ENCODE assay signal across 8 cellular contexts in the genomic region with DNA sequence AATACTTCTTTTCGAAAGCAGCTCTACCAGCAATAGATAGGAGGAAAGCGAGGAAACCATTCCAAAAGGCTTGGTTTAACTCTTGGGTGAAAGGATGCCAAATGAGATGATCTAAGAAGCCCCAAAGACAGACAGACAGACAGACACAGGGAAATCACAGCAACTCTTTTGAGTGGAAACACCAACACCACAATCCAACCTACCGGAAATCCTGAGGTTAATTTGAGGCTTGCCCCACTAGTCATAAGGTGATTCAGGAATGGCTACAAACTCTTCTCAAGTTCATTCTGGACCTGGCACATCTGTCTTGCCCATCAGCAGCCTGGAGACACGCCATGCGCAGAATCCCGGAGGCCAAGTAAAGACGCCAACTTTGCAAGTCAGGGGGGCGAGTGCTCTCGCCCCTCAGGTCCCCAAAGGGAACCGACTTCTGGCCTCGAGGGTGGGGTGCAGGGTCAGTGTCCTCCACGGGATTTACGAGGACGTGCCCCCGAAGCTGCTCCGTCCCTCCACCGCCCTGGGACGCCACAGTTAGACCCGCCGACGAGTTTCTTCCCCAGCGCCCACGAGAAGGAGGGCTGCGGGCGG. TPM values are rescaled to one million over a fixed set of nuclear protein-coding genes. Genes with fewer than 3 reads are reported as not detected.
DNase-seq lines count a peak whose midpoint lies in the region; ATAC-seq and TF ChIP-seq lines count a peak whose summit lies in the region.

No MANE protein-coding gene starts in this region.

- no peak for TF ChIP-seq CTCF in astrocyte of the cerebellum (IDR thresholded peaks at IDR 0.05; ENCODE audit: low read depth, low read length, missing control alignments)
- TF ChIP-seq CTCF in gastrocnemius medialis (IDR thresholded peaks at IDR 0.05 in 4 of 5, conservative IDR thresholded peaks at IDR 0.05 in 1 of 5), result no peak

- DNase-seq in ELR (ENCODE audit: low read depth) (peak; percentile 87), HCEC 1CT (peak; percentile 64), RKO (ENCODE audit: low spot score) (peak; percentile 89), astrocyte of the cerebellum (ENCODE audit: low read depth) (peak; percentile 18), iPS DF 6.9 (ENCODE audit: low read depth, low spot score) (no peak), gastrocnemius medialis (peak; percentile 2 to 41), OCI-M2 (lab: John Stamatoyannopoulos, UW; ENCODE audit: unreplicated experiment) (no peak)

- H3K9me3 ChIP-seq in iPS DF 6.9 (ENCODE audit: control insufficient read depth, insufficient read depth, low read length), result no peaks in the 10 kb centered on the region
- no peaks in the 10 kb centered on the region for H3K9me3 ChIP-seq in gastrocnemius medialis

- H3K4me1 ChIP-seq in iPS DF 6.9 (ENCODE audit: control insufficient read depth, insufficient read depth, low read length), result 0 out of 2 replicates have a peak, but pooled peaks cover 1% of the 10 kb centered on the region
- peaks cover 14 to 22% of the 10 kb centered on the region in 2 donors for H3K4me1 ChIP-seq in gastrocnemius medialis

- TF ChIP-seq POLR2A in gastrocnemius medialis (IDR thresholded peaks at IDR 0.05), result no peak

- H3K36me3 ChIP-seq in iPS DF 6.9 (ENCODE audit: control insufficient read depth, insufficient read depth, low read length), result no peaks in the 10 kb centered on the region
- H3K36me3 ChIP-seq in gastrocnemius medialis, result no peaks in the 10 kb centered on the region

- H3K27me3 ChIP-seq in iPS DF 6.9 (ENCODE audit: control insufficient read depth, insufficient read depth, low read length), result no peaks in the 10 kb centered on the region
- H3K27me3 ChIP-seq in gastrocnemius medialis, result no peaks in the 10 kb centered on the region

- intact Hi-C loops in gastrocnemius medialis (cut with DNase I; ENCODE audit: low total_unique reads), result loop anchor here (5.0 kb wide), 1 partner anchor 37 kb away; no protein-coding TSS in a partner anchor

- ATAC-seq in gastrocnemius medialis (peak; percentile 25 to 33), GM21390 (IDR thresholded peaks at IDR 0.05; ENCODE audit: unreplicated experiment) (no peak)

- H3K4me3 ChIP-seq in astrocyte of the cerebellum (ENCODE audit: low read depth, low read length), result peak overlapping the region; percentile 67
- H3K4me3 ChIP-seq in iPS DF 6.9 (ENCODE audit: low read length), result peak overlapping the region; percentile 85; the same call in 1 of the 2 replicates
- H3K4me3 ChIP-seq in gastrocnemius medialis, result peak overlapping the region; percentile 82 to 98 (median 88)

- in situ Hi-C loops in astrocyte of the cerebellum (cut with HindIII; ENCODE audit: low sequenced_read_pairs), result no loop called here
- in situ Hi-C loops in gastrocnemius medialis (cut with MboI; ENCODE audit: low sequenced_read_pairs in 4 of 4), result no loop called here

- no peak overlapping the region for H3K27ac ChIP-seq in iPS DF 6.9 (ENCODE audit: low read length)
- peak overlapping the region; percentile 92 to 98 (median 94) for H3K27ac ChIP-seq in gastrocnemius medialis

- WGBS in iPS DF 6.9 (ENCODE audit: insufficient coverage, insufficient read length), result no CpG with 5 or more reads among the region's 25 CpGs

RNA-seq across cellular contexts. Expression of a gene that starts 0.8 kb away (rescaled TPM):
- 10 to 100 TPM in 1 of 4 donors, 1 to 10 TPM in 3; 4.6 to 12.5 (median 8.2) TPM for total RNA-seq in gastrocnemius medialis

RNA-seq across cellular contexts. Expression of a gene that starts 47.7 kb away (rescaled TPM):
- total RNA-seq in gastrocnemius medialis, result 100 to 1,000 TPM; 851 to 985 (median 913) TPM

Comparison
In these comparisons a context has a peak if more than half of its experiments do, and no peak if none do; other contexts are left out.
1. DNase-seq: peak in ELR (single experiment), HCEC 1CT (single experiment), RKO (single experiment), astrocyte of the cerebellum (single experiment) and gastrocnemius medialis (2 of 2); none in iPS DF 6.9 (single experiment) and OCI-M2 (single experiment).
2. Peak in every context shown above with its lines, with median percentiles within 50 percentile points of each other: H3K4me3 ChIP-seq.